ENCODE assay signal across 8 cellular contexts in genomic region chr14:21095430-21096205, GRCh38. TPM values are rescaled to one million over a fixed set of nuclear protein-coding genes. Genes with fewer than 3 reads are reported as not detected.
A peak's percentile ranks its signal among the peaks of the same experiment; 100 is the strongest.
DNase-seq lines count a peak whose midpoint lies in the region; ATAC-seq, FAIRE-seq and TF ChIP-seq lines count a peak whose summit lies in the region.
"Had no signal": no experiment of that assay in that cellular context is flagged by ENCODE, and none has a peak within 500 bp of the region (broad histone marks: within the 10 kb centered on the region; RNA-seq: fewer than 3 reads in every experiment).

No MANE protein-coding gene starts in this region.

- H3K9me3 ChIP-seq in HepG2 (ENCODE audit: low read length) (no peaks in the 10 kb centered on the region), right lobe of liver (no peaks in the 10 kb centered on the region), ovary (no peaks in the 10 kb centered on the region)
- H3K9me3 ChIP-seq: mucosa of descending colon had no signal

- BruUV-seq in HepG2 (replicated peaks; lab: Mats Ljungman, UMichigan) = no TSS peak

- no peak for FAIRE-seq in HepG2 (lab: Jason Lieb, UNC)

- H3K36me3 ChIP-seq in HepG2 (replicated peaks in 1 of 2; ENCODE audit: control insufficient read depth in 1 of 2, insufficient read depth in 2 of 2, low read length in 2 of 2) (peaks cover 14 to 26% of the 10 kb centered on the region in 2 experiments), right lobe of liver (no peaks in the 10 kb centered on the region), ovary (no peaks in the 10 kb centered on the region)

- H3K79me2 ChIP-seq in HepG2 (ENCODE audit: insufficient read depth, low read length) = peaks cover 30% of the 10 kb centered on the region

- ATAC-seq in HepG2 (no peak), right lobe of liver (no peak), foreskin keratinocyte (peak; percentile 21), HG03108 (IDR thresholded peaks at IDR 0.05; ENCODE audit: unreplicated experiment) (no peak)
- ATAC-seq: mucosa of descending colon had no signal

- CTCF ChIA-PET in HepG2 (lab: Yijun Ruan, JAX; ENCODE audit: low intra/inter-chr PET ratio, low total read pairs) = interaction anchor here (1.5 to 12.2 kb wide), 3 partner anchors 10 to 81 kb away, joined by 4 to 320 read pairs (median 135); partner anchors contain the start of gene ARHGEF40

- H3K27ac ChIP-seq in HepG2 (ENCODE audit: extremely low read length, insufficient read depth, low read length) (no peak overlapping the region), right lobe of liver (no peak overlapping the region), foreskin keratinocyte (no peak overlapping the region), ovary (no peak overlapping the region)

- TF ChIP-seq EP300 in HepG2 (IDR thresholded peaks at IDR 0.05; ENCODE audit: low read depth in 2 of 2, low read length in 2 of 2) (no peak), HepG2 (CRISPR knock-in tag; IDR thresholded peaks at IDR 0.05; ENCODE audit: borderline replicate concordance) (no peak), ovary (IDR thresholded peaks at IDR 0.05) (no peak)

- no peak overlapping the region for H2AFZ ChIP-seq in HepG2 (ENCODE audit: low read length)

- peaks cover 56% of the 10 kb centered on the region for H3K4me1 ChIP-seq in HepG2 (ENCODE audit: insufficient read depth, low read length)
- peaks cover 0 to 8% (median 4%) of the 10 kb centered on the region in 4 donors for H3K4me1 ChIP-seq in right lobe of liver
- H3K4me1 ChIP-seq in foreskin keratinocyte = peaks cover 19% of the 10 kb centered on the region
- H3K4me1 ChIP-seq in ovary (ENCODE audit: insufficient read depth) = peaks cover 2% of the 10 kb centered on the region

- TF ChIP-seq POLR2A in HepG2 (IDR thresholded peaks at IDR 0.05; ENCODE audit: insufficient read depth in 1 of 2, low read depth in 2 of 2, low read length in 2 of 2) = no peak
- no peak for TF ChIP-seq POLR2A in right lobe of liver (IDR thresholded peaks at IDR 0.05)
- TF ChIP-seq POLR2A in ovary (IDR thresholded peaks at IDR 0.05) = no peak

- TF ChIP-seq CTCF in HepG2 (CRISPR knock-in tag; IDR thresholded peaks at IDR 0.05) = no peak
- TF ChIP-seq CTCF in right lobe of liver (IDR thresholded peaks at IDR 0.05) = no peak
- no peak for TF ChIP-seq CTCF in foreskin keratinocyte (conservative IDR thresholded peaks at IDR 0.05)
- no peak for TF ChIP-seq CTCF in ovary (IDR thresholded peaks at IDR 0.05)

- no peak overlapping the region for H3K4me2 ChIP-seq in HepG2 (ENCODE audit: low read depth, low read length)

- H3K9ac ChIP-seq in HepG2 (ENCODE audit: insufficient read depth, low read depth, low read length) = no peak overlapping the region

- DNase-seq in HepG2 (ENCODE audit: low spot score) (no peak), right lobe of liver (no peak), foreskin keratinocyte (peak in 1 of 2 donors; percentile 25), ovary (no peak)
- DNase-seq in stimulated activated CD8-positive, alpha-beta memory T cell treated with anti-CD3 and anti-CD28 coated beads, Interleukin-4, amount 100 ng/mL, for 48 hours = no peak
- DNase-seq: activated naive CD4-positive, alpha-beta T cell treated with Interleukin-2 at 50 U/mL for 16 hours; mucosa of descending colon had no signal

- whole genome bisulfite sequencing in HepG2 (ENCODE audit: low lambda C conversion rate) = 94% methylated on average over 6 of the region's 6 CpGs
- WGBS in right lobe of liver (ENCODE audit: insufficient coverage, low coverage, low lambda C conversion rate, missing lambda C conversion rate) = 57% methylated on average over 6 of the region's 6 CpGs
- WGBS in ovary, 3 donors = 33 to 40% (median 34%) methylated on average over 6 of the region's 6 CpGs

- intact Hi-C loops in HepG2 (cut with micrococcal nuclease; ENCODE audit: unreplicated experiment) (loop anchor here (1.0 kb wide), 1 partner anchor 9 kb away; no protein-coding TSS in a partner anchor), right lobe of liver (cut with DNase I) (loop anchor here in 1 of 2 donors (10.0 kb wide), 1 partner anchor 81 kb away; no protein-coding TSS in a partner anchor), ovary (cut with DNase I) (loop anchor here in 1 of 4 donors (10.0 kb wide), 1 partner anchor 411 kb away; the partner anchor contains the start of genes ANG and RNASE4)

- no peaks in the 10 kb centered on the region; a peak in 1 of 5 replicates for H3K27me3 ChIP-seq in HepG2 (ENCODE audit: control insufficient read depth in 1 of 2, insufficient read depth in 2 of 2, low read length in 2 of 2)
- H3K27me3 ChIP-seq in right lobe of liver = no peaks in the 10 kb centered on the region
- H3K27me3 ChIP-seq in foreskin keratinocyte = no peaks in the 10 kb centered on the region
- H3K27me3 ChIP-seq in ovary = no peaks in the 10 kb centered on the region

- POLR2A ChIA-PET in HepG2 (lab: Yijun Ruan, JAX) = interaction anchor here (1.6 to 7.8 kb wide), 6 partner anchors 8 to 48 kb away, joined by 4 to 91 read pairs (median 24); partner anchors contain the start of gene ARHGEF40

- H3K4me3 ChIP-seq in HepG2 (replicated peaks in 1 of 3; ENCODE audit: insufficient read depth in 1 of 3, low read depth in 2 of 3, low read length in 3 of 3) (no peak overlapping the region), right lobe of liver (no peak overlapping the region), ovary (no peak overlapping the region)
- H3K4me3 ChIP-seq: mucosa of descending colon had no signal

- TF ChIP-seq RAD21 in HepG2 (CRISPR knock-in tag; IDR thresholded peaks at IDR 0.05) = no peak

- in situ Hi-C loops in HepG2 (cut with HindIII; ENCODE audit: extremely low pct_ligation_motif_present, low pct_unique_long_range_greater_than_20kb) = no loop called here

- peaks cover 8% of the 10 kb centered on the region; the same call in 1 of the 2 replicates for H4K20me1 ChIP-seq in HepG2 (ENCODE audit: insufficient read depth, low read length)

RNA-seq across cellular contexts. Expression of gene ZNF219, which starts 2.8 kb away (rescaled TPM):
- 21.0 and 36.6 TPM in 2 replicates for total RNA-seq in HepG2 (2016; rRNA removed; fragmentation: Illumina TruSeq; extraction: Trizol)
- 20.7 and 21.8 TPM in 2 replicates for total RNA-seq in HepG2 (2016; cell fraction: cytosol; rRNA removed; fragmentation: Illumina TruSeq; extraction: Trizol; ENCODE audit: low read depth)
- total RNA-seq in HepG2 (2016; cell fraction: insoluble cytoplasmic fraction; rRNA removed; fragmentation: Illumina TruSeq; extraction: Trizol) = 19.3 and 35.8 TPM in 2 replicates
- total RNA-seq in HepG2 (2016; cell fraction: membrane; rRNA removed; fragmentation: Illumina TruSeq; extraction: Trizol) = 53.1 and 55.3 TPM in 2 replicates
- 26.4 and 33.6 TPM in 2 replicates for total RNA-seq in HepG2 (2016; cell fraction: nucleus; rRNA removed; fragmentation: Illumina TruSeq; extraction: Trizol)
- polyA plus RNA-seq in HepG2 (2011; rRNA removed) = 34.5 and 42.2 TPM in 2 replicates
- 26.6 and 62.4 TPM in 2 replicates for polyA plus RNA-seq in HepG2 (2011; cell fraction: cytosol; rRNA removed)
- 171 and 203 TPM in 2 replicates for polyA plus RNA-seq in HepG2 (2011; cell fraction: nucleus; rRNA removed)
- 21.1 and 23.1 TPM in 2 replicates for polyA plus RNA-seq in HepG2 (2012)
- 37.9 and 42.6 TPM in 2 replicates for polyA plus RNA-seq in HepG2 (2016; cell fraction: cytosol; fragmentation: Illumina TruSeq; extraction: Trizol; ENCODE audit: low read depth)
- polyA plus RNA-seq in HepG2 (2016; cell fraction: insoluble cytoplasmic fraction; fragmentation: Illumina TruSeq; extraction: Trizol; ENCODE audit: low read depth) = 34.5 and 39.2 TPM in 2 replicates
- polyA plus RNA-seq in HepG2 (2016; cell fraction: membrane; fragmentation: Illumina TruSeq; extraction: Trizol; ENCODE audit: low read depth) = 72.9 and 82.3 TPM in 2 replicates
- polyA plus RNA-seq in HepG2 (2016; cell fraction: nucleus; fragmentation: Illumina TruSeq; extraction: Trizol; ENCODE audit: insufficient read depth, low read depth) = 76.4 and 80.2 TPM in 2 replicates
- 41.2 and 86.7 TPM in 2 replicates for polyA minus RNA-seq in HepG2 (2011; rRNA and poly(A)+ RNA removed; ENCODE audit: low replicate concordance)
- polyA minus RNA-seq in HepG2 (2011; cell fraction: cytosol; rRNA and poly(A)+ RNA removed) = 20.3 and 21.8 TPM in 2 replicates
- polyA minus RNA-seq in HepG2 (2011; cell fraction: nucleus; rRNA and poly(A)+ RNA removed) = 61.3 and 63.0 TPM in 2 replicates
- 10 to 100 TPM in 2 of 6 experiments, 1 to 10 TPM in 4; 6.9 to 20.6 (median 9.3) TPM for total RNA-seq in right lobe of liver
- total RNA-seq in foreskin keratinocyte = 51.9 and 52.0 TPM in 2 replicates
- polyA plus RNA-seq in foreskin keratinocyte = 56.9 and 62.5 TPM in 2 replicates
- 10 to 100 TPM; 27.7 to 60.9 (median 33.4) TPM for total RNA-seq in ovary
- 10 to 100 TPM in 1 of 2 donors, 1 to 10 TPM in 1; 4.8 to 31.0 TPM for polyA plus RNA-seq in ovary

RNA-seq across cellular contexts. Expression of gene TMEM253, which starts 5.2 kb away (rescaled TPM):
- total RNA-seq in HepG2 (2016; rRNA removed; fragmentation: Illumina TruSeq; extraction: Trizol) (0.29 TPM in 1 of 2 replicates, not detected in the other), right lobe of liver (1 to 10 TPM in 1 of 6 experiments, under 1 TPM in 3, not detected in 2; 0.20 to 1.2 (median 0.38) TPM), foreskin keratinocyte (0.34 and 0.42 TPM in 2 replicates), ovary (1 to 10 TPM in 2 of 7 donors, under 1 TPM in 5; 0.24 to 1.3 (median 0.56) TPM)
- 0.20 TPM in 1 of 2 replicates, not detected in the other for total RNA-seq in HepG2 (2016; cell fraction: cytosol; rRNA removed; fragmentation: Illumina TruSeq; extraction: Trizol; ENCODE audit: low read depth)
- 0.16 and 0.17 TPM in 2 replicates for total RNA-seq in HepG2 (2016; cell fraction: insoluble cytoplasmic fraction; rRNA removed; fragmentation: Illumina TruSeq; extraction: Trizol)
- 0.21 and 0.25 TPM in 2 replicates for total RNA-seq in HepG2 (2016; cell fraction: membrane; rRNA removed; fragmentation: Illumina TruSeq; extraction: Trizol)
- total RNA-seq in HepG2 (2016; cell fraction: nucleus; rRNA removed; fragmentation: Illumina TruSeq; extraction: Trizol) = 0.60 and 0.68 TPM in 2 replicates
- polyA plus RNA-seq in HepG2 (2011; rRNA removed) (0.45 and 0.65 TPM in 2 replicates), foreskin keratinocyte (1.2 and 1.4 TPM in 2 replicates), ovary (under 1 TPM; 0.40 to 0.98 TPM)
- polyA plus RNA-seq in HepG2 (2011; cell fraction: cytosol; rRNA removed) = 0.19 and 0.23 TPM in 2 replicates
- polyA plus RNA-seq in HepG2 (2011; cell fraction: nucleus; rRNA removed) = 1.1 and 2.0 TPM in 2 replicates
- polyA plus RNA-seq in HepG2 (2012) = 0.66 and 0.69 TPM in 2 replicates
- 0.52 and 0.61 TPM in 2 replicates for polyA plus RNA-seq in HepG2 (2016; cell fraction: cytosol; fragmentation: Illumina TruSeq; extraction: Trizol; ENCODE audit: low read depth)
- polyA plus RNA-seq in HepG2 (2016; cell fraction: insoluble cytoplasmic fraction; fragmentation: Illumina TruSeq; extraction: Trizol; ENCODE audit: low read depth) = 0.40 and 0.95 TPM in 2 replicates
- polyA plus RNA-seq in HepG2 (2016; cell fraction: membrane; fragmentation: Illumina TruSeq; extraction: Trizol; ENCODE audit: low read depth) = 0.92 and 1.2 TPM in 2 replicates
- 0.88 and 0.92 TPM in 2 replicates for polyA plus RNA-seq in HepG2 (2016; cell fraction: nucleus; fragmentation: Illumina TruSeq; extraction: Trizol; ENCODE audit: insufficient read depth, low read depth)
- 1.0 and 3.5 TPM in 2 replicates for polyA minus RNA-seq in HepG2 (2011; rRNA and poly(A)+ RNA removed; ENCODE audit: low replicate concordance)
- not detected in 2 replicates for polyA minus RNA-seq in HepG2 (2011; cell fraction: cytosol; rRNA and poly(A)+ RNA removed)
- polyA minus RNA-seq in HepG2 (2011; cell fraction: nucleus; rRNA and poly(A)+ RNA removed) = 1.3 TPM in 1 of 2 replicates, not detected in the other

RNA-seq across cellular contexts. Expression of gene ARHGEF40, which starts 25.5 kb away (rescaled TPM):
- 18.5 and 28.1 TPM in 2 replicates for total RNA-seq in HepG2 (2016; rRNA removed; fragmentation: Illumina TruSeq; extraction: Trizol)
- 5.0 and 7.1 TPM in 2 replicates for total RNA-seq in HepG2 (2016; cell fraction: cytosol; rRNA removed; fragmentation: Illumina TruSeq; extraction: Trizol; ENCODE audit: low read depth)
- total RNA-seq in HepG2 (2016; cell fraction: insoluble cytoplasmic fraction; rRNA removed; fragmentation: Illumina TruSeq; extraction: Trizol) = 15.0 and 26.8 TPM in 2 replicates
- 8.4 and 8.6 TPM in 2 replicates for total RNA-seq in HepG2 (2016; cell fraction: membrane; rRNA removed; fragmentation: Illumina TruSeq; extraction: Trizol)
- 32.3 and 36.7 TPM in 2 replicates for total RNA-seq in HepG2 (2016; cell fraction: nucleus; rRNA removed; fragmentation: Illumina TruSeq; extraction: Trizol)
- polyA plus RNA-seq in HepG2 (2011; rRNA removed) = 78.1 and 97.1 TPM in 2 replicates
- 47.9 and 68.0 TPM in 2 replicates for polyA plus RNA-seq in HepG2 (2011; cell fraction: cytosol; rRNA removed)
- polyA plus RNA-seq in HepG2 (2011; cell fraction: nucleus; rRNA removed) = 243 and 248 TPM in 2 replicates
- 34.1 and 49.5 TPM in 2 replicates for polyA plus RNA-seq in HepG2 (2012)
- 2.9 and 3.7 TPM in 2 replicates for polyA plus RNA-seq in HepG2 (2016; cell fraction: cytosol; fragmentation: Illumina TruSeq; extraction: Trizol; ENCODE audit: low read depth)
- 13.8 and 18.7 TPM in 2 replicates for polyA plus RNA-seq in HepG2 (2016; cell fraction: insoluble cytoplasmic fraction; fragmentation: Illumina TruSeq; extraction: Trizol; ENCODE audit: low read depth)
- polyA plus RNA-seq in HepG2 (2016; cell fraction: membrane; fragmentation: Illumina TruSeq; extraction: Trizol; ENCODE audit: low read depth) = 5.9 and 7.3 TPM in 2 replicates
- 69.4 and 77.3 TPM in 2 replicates for polyA plus RNA-seq in HepG2 (2016; cell fraction: nucleus; fragmentation: Illumina TruSeq; extraction: Trizol; ENCODE audit: insufficient read depth, low read depth)
- 29.6 and 155 TPM in 2 replicates for polyA minus RNA-seq in HepG2 (2011; rRNA and poly(A)+ RNA removed; ENCODE audit: low replicate concordance)
- polyA minus RNA-seq in HepG2 (2011; cell fraction: cytosol; rRNA and poly(A)+ RNA removed) = 32.6 and 33.5 TPM in 2 replicates
- 71.0 and 71.2 TPM in 2 replicates for polyA minus RNA-seq in HepG2 (2011; cell fraction: nucleus; rRNA and poly(A)+ RNA removed)
- total RNA-seq in right lobe of liver = 10 to 100 TPM; 17.1 to 35.8 (median 25.1) TPM
- 13.6 and 20.7 TPM in 2 replicates for total RNA-seq in foreskin keratinocyte
- 10.2 and 17.6 TPM in 2 replicates for polyA plus RNA-seq in foreskin keratinocyte
- total RNA-seq in ovary = 10 to 100 TPM; 31.0 to 98.3 (median 66.1) TPM
- polyA plus RNA-seq in ovary = 10 to 100 TPM; 29.8 to 34.3 TPM

RNA-seq across cellular contexts. Expression of gene RNASE8, which starts 38.0 kb away (rescaled TPM):
- total RNA-seq in HepG2 (2016; rRNA removed; fragmentation: Illumina TruSeq; extraction: Trizol) (not detected in 2 replicates), right lobe of liver (not detected), foreskin keratinocyte (not detected in 2 replicates), ovary (not detected)
- not detected in 2 replicates for total RNA-seq in HepG2 (2016; cell fraction: cytosol; rRNA removed; fragmentation: Illumina TruSeq; extraction: Trizol; ENCODE audit: low read depth)
- total RNA-seq in HepG2 (2016; cell fraction: insoluble cytoplasmic fraction; rRNA removed; fragmentation: Illumina TruSeq; extraction: Trizol) = not detected in 2 replicates
- total RNA-seq in HepG2 (2016; cell fraction: membrane; rRNA removed; fragmentation: Illumina TruSeq; extraction: Trizol) = not detected in 2 replicates
- total RNA-seq in HepG2 (2016; cell fraction: nucleus; rRNA removed; fragmentation: Illumina TruSeq; extraction: Trizol) = not detected in 2 replicates
- polyA plus RNA-seq in HepG2 (2011; rRNA removed) (not detected in 2 replicates), foreskin keratinocyte (not detected in 2 replicates), ovary (not detected)
- not detected in 2 replicates for polyA plus RNA-seq in HepG2 (2011; cell fraction: cytosol; rRNA removed)
- not detected in 2 replicates for polyA plus RNA-seq in HepG2 (2011; cell fraction: nucleus; rRNA removed)
- polyA plus RNA-seq in HepG2 (2012) = not detected in 2 replicates
- polyA plus RNA-seq in HepG2 (2016; cell fraction: cytosol; fragmentation: Illumina TruSeq; extraction: Trizol; ENCODE audit: low read depth) = not detected in 2 replicates
- polyA plus RNA-seq in HepG2 (2016; cell fraction: insoluble cytoplasmic fraction; fragmentation: Illumina TruSeq; extraction: Trizol; ENCODE audit: low read depth) = not detected in 2 replicates
- not detected in 2 replicates for polyA plus RNA-seq in HepG2 (2016; cell fraction: membrane; fragmentation: Illumina TruSeq; extraction: Trizol; ENCODE audit: low read depth)
- not detected in 2 replicates for polyA plus RNA-seq in HepG2 (2016; cell fraction: nucleus; fragmentation: Illumina TruSeq; extraction: Trizol; ENCODE audit: insufficient read depth, low read depth)
- polyA minus RNA-seq in HepG2 (2011; rRNA and poly(A)+ RNA removed; ENCODE audit: low replicate concordance) = not detected in 2 replicates
- polyA minus RNA-seq in HepG2 (2011; cell fraction: cytosol; rRNA and poly(A)+ RNA removed) = not detected in 2 replicates
- not detected in 2 replicates for polyA minus RNA-seq in HepG2 (2011; cell fraction: nucleus; rRNA and poly(A)+ RNA removed)
- total RNA-seq: mucosa of descending colon had no signal

RNA-seq across cellular contexts. Expression of gene RNASE7, which starts 53.5 kb away (rescaled TPM):
- not detected in 2 replicates for total RNA-seq in HepG2 (2016; rRNA removed; fragmentation: Illumina TruSeq; extraction: Trizol)
- total RNA-seq in HepG2 (2016; cell fraction: cytosol; rRNA removed; fragmentation: Illumina TruSeq; extraction: Trizol; ENCODE audit: low read depth) = not detected in 2 replicates
- not detected in 2 replicates for total RNA-seq in HepG2 (2016; cell fraction: insoluble cytoplasmic fraction; rRNA removed; fragmentation: Illumina TruSeq; extraction: Trizol)
- total RNA-seq in HepG2 (2016; cell fraction: membrane; rRNA removed; fragmentation: Illumina TruSeq; extraction: Trizol) = not detected in 2 replicates
- not detected in 2 replicates for total RNA-seq in HepG2 (2016; cell fraction: nucleus; rRNA removed; fragmentation: Illumina TruSeq; extraction: Trizol)
- 0.04 and 0.17 TPM in 2 replicates for polyA plus RNA-seq in HepG2 (2011; rRNA removed)
- polyA plus RNA-seq in HepG2 (2011; cell fraction: cytosol; rRNA removed) = 0.04 and 0.06 TPM in 2 replicates
- 0.23 and 0.42 TPM in 2 replicates for polyA plus RNA-seq in HepG2 (2011; cell fraction: nucleus; rRNA removed)
- polyA plus RNA-seq in HepG2 (2012) = 0.41 and 1.6 TPM in 2 replicates
- not detected in 2 replicates for polyA plus RNA-seq in HepG2 (2016; cell fraction: cytosol; fragmentation: Illumina TruSeq; extraction: Trizol; ENCODE audit: low read depth)
- not detected in 2 replicates for polyA plus RNA-seq in HepG2 (2016; cell fraction: insoluble cytoplasmic fraction; fragmentation: Illumina TruSeq; extraction: Trizol; ENCODE audit: low read depth)
- polyA plus RNA-seq in HepG2 (2016; cell fraction: membrane; fragmentation: Illumina TruSeq; extraction: Trizol; ENCODE audit: low read depth) = not detected in 2 replicates
- polyA plus RNA-seq in HepG2 (2016; cell fraction: nucleus; fragmentation: Illumina TruSeq; extraction: Trizol; ENCODE audit: insufficient read depth, low read depth) = not detected in 2 replicates
- not detected in 2 replicates for polyA minus RNA-seq in HepG2 (2011; rRNA and poly(A)+ RNA removed; ENCODE audit: low replicate concordance)
- polyA minus RNA-seq in HepG2 (2011; cell fraction: cytosol; rRNA and poly(A)+ RNA removed) = not detected in 2 replicates
- not detected in 2 replicates for polyA minus RNA-seq in HepG2 (2011; cell fraction: nucleus; rRNA and poly(A)+ RNA removed)
- under 1 TPM in 3 of 6 experiments, not detected in 3; 0.18 to 0.31 (median 0.22) TPM for total RNA-seq in right lobe of liver
- 10.5 and 17.1 TPM in 2 replicates for total RNA-seq in foreskin keratinocyte
- 6.8 and 11.7 TPM in 2 replicates for polyA plus RNA-seq in foreskin keratinocyte
- total RNA-seq in ovary = not detected
- not detected for polyA plus RNA-seq in ovary
